In the genomic region with DNA sequence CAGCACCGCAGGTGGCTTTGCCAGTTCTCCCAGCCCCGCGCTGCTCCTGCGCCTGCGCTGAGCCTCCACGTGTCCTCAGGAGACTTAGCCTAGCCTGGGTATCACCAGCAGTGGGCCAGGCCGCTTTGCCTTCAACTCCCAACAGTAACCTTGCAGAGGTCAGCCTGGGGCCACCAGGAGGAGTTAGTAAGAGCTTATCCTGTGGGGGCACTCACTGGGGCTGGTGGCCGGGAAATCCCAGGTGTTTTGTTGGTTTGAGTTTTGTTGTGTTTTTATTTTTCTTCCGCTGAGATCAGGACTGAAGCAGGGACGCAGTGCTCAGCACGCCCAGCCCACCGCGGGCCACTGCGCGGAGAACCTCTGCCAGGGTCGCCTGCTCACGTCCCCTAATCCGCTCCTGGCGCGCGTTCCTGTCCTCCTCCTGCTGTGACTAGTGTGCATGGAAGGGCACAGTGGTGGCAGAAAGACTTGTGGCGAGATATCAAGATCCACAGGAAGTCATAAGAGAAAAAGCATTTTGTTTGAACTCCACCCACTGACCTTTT, we compare ENCODE assay signal across 8 cellular contexts.
DNase-seq lines count a peak whose midpoint lies in the region; ATAC-seq and TF ChIP-seq lines count a peak whose summit lies in the region.

No MANE protein-coding gene starts in this region.

- no peak overlapping the region for H3K9ac ChIP-seq in Karpas-422 (ENCODE audit: low read length)

- ATAC-seq in activated CD4-positive, CD25-positive, alpha-beta regulatory T cell treated with anti-CD3 and anti-CD28 coated beads, Interleukin-2, amount 50 U/mL, for 24 hours: peak; percentile 60 to 72
- no peak for ATAC-seq in GM18907 (IDR thresholded peaks at IDR 0.05; ENCODE audit: unreplicated experiment)

- peak overlapping the region; percentile 1; the same call in 1 of the 2 replicates for H3K4me3 ChIP-seq in HAP-1
- peak overlapping the region; percentile 41 for H3K4me3 ChIP-seq in choroid plexus epithelial cell (ENCODE audit: low read depth, low read length)
- no peak overlapping the region for H3K4me3 ChIP-seq in Karpas-422 (ENCODE audit: low read length)

- no peak for TF ChIP-seq CTCF in choroid plexus epithelial cell (conservative IDR thresholded peaks at IDR 0.05; ENCODE audit: low read depth, low read length)

- H2AFZ ChIP-seq in Karpas-422 (ENCODE audit: low read length): no peak overlapping the region

- no peaks in the 10 kb centered on the region for H4K20me1 ChIP-seq in Karpas-422 (ENCODE audit: insufficient read depth, low read depth, low read length)

- in situ Hi-C loops in HAP-1 (cut with MboI; ENCODE audit: low sequenced_read_pairs): no loop called here

- no peaks in the 10 kb centered on the region for H3K9me3 ChIP-seq in HAP-1
- H3K9me3 ChIP-seq in Karpas-422 (ENCODE audit: low read length): no peaks in the 10 kb centered on the region

- DNase-seq in HAP-1 (ENCODE audit: low spot score in 2 of 2) (peak; percentile 25 to 64), choroid plexus epithelial cell (ENCODE audit: low read depth) (peak; percentile 5), midbrain (lab: John Stamatoyannopoulos, UW) (peak; percentile 83), Karpas-422 (no peak), NCI-H187 treated with DMSO at 0.1 percent for 48 hours (lab: John Stamatoyannopoulos, UW) (no peak)
- peak; percentile 11 to 50 for DNase-seq in stimulated activated CD8-positive, alpha-beta memory T cell treated with anti-CD3 and anti-CD28 coated beads, Interleukin-7, amount 100 ng/mL, for 48 hours (ENCODE audit: extremely low read depth in 1 of 2, low read depth in 1 of 2)

- H3K27me3 ChIP-seq in HAP-1 (ENCODE audit: low read depth): no peaks in the 10 kb centered on the region
- no peaks in the 10 kb centered on the region for H3K27me3 ChIP-seq in Karpas-422 (ENCODE audit: low read length)

- H3K79me2 ChIP-seq in Karpas-422 (ENCODE audit: low read length): no peaks in the 10 kb centered on the region

- H3K4me2 ChIP-seq in Karpas-422 (ENCODE audit: low read depth, low read length, poor library complexity, severe bottlenecking): no peak overlapping the region

- H3K4me1 ChIP-seq in HAP-1: peaks cover 15% of the 10 kb centered on the region
- peaks cover 14% of the 10 kb centered on the region for H3K4me1 ChIP-seq in Karpas-422 (ENCODE audit: low read length)

- H3K9me2 ChIP-seq in Karpas-422 (replicated peaks; ENCODE audit: insufficient read depth, low read length): no peaks in the 10 kb centered on the region

- H3K27ac ChIP-seq in Karpas-422 (ENCODE audit: low read length): no peak overlapping the region

- H3K36me3 ChIP-seq in HAP-1 (replicated peaks) (no peaks in the 10 kb centered on the region), Karpas-422 (ENCODE audit: insufficient read depth, low read length) (no peaks in the 10 kb centered on the region)

Comparison
In these comparisons a context has a peak if more than half of its experiments do, and no peak if none do; other contexts are left out.
1. DNase-seq: peak in HAP-1 (2 of 2), choroid plexus epithelial cell (single experiment), midbrain (single experiment) and stimulated activated CD8-positive, alpha-beta memory T cell treated with anti-CD3 and anti-CD28 coated beads, Interleukin-7, amount 100 ng/mL, for 48 hours (2 of 2); none in Karpas-422 (single experiment) and NCI-H187 treated with DMSO at 0.1 percent for 48 hours (single experiment).